15 cellular contexts compared by ENCODE assay signal in the genomic region with DNA sequence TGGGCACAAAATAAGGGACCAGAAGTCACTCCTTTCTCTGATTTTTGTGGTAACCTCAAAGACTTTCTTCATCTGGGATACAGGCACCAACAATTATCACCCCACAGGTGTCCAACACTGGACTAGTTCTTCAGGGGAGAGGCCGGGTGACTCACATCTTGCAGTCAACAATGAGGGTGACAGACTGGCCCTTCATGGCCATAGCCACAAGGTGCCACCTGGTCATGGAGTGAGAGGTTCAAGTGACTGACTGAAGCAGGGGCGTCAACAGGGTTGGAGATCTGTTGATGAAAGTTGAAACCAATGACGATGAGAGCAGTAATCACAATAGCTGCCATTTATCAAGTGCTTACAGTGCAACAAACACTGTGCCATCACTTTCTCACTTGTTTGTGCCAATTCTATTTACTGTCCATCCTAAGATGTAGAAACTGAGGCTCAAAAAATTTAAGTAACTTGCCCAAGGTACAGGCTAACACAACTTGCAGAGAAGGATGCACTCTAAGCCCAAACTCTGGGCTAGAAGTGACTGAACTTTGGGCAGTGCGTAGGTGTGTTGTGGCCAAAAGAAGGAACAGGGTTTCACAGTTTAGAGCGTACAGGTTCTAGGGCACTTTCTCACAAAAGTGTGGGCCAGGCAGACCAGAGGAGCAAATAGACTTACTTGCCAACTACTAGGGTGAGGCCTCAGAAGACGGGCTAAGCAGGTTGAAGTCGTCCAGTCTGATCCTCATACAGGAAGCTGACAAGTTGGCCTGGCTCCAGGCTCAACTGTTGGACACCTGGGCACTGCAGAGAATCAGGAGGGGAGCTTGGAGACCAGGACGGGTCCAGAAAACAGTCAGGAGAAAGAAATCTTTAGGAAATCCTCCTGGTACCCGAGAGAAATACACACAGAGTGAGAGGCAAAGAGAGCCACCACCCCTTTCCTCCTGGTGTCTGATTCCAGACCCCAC. TPM values are rescaled to one million over a fixed set of nuclear protein-coding genes. Genes with fewer than 3 reads are reported as not detected.
"Had no signal": no experiment of that assay in that cellular context is flagged by ENCODE, and none has a peak within 500 bp of the region (broad histone marks: within the 10 kb centered on the region; RNA-seq: fewer than 3 reads in every experiment).

No MANE protein-coding gene starts in this region.

- H3K4me3 ChIP-seq: adrenal gland, dorsolateral prefrontal cortex, gastroesophageal sphincter, heart left ventricle, left lung, tibial nerve had no signal

- ATAC-seq: activated naive CD4-positive, alpha-beta T cell treated with anti-CD3 and anti-CD28 coated beads, Interleukin-2, amount 50 U/mL, for 72 hours; gastroesophageal sphincter; heart left ventricle; left lung; stimulated activated naive CD8-positive, alpha-beta T cell treated with anti-CD3 and anti-CD28 coated beads, Interleukin-15, Interleukin-2, amounts not matched to agents 100 U/mL and 50 U/mL, for 24 hours had no signal

- DNase-seq: activated gamma-delta T cell treated with Interleukin-2 at 50 U/mL for 16 hours; adrenal gland; dorsolateral prefrontal cortex; heart left ventricle; left lung; mammary epithelial cell; stimulated activated naive CD8-positive, alpha-beta T cell treated with anti-CD3 and anti-CD28 coated beads, Interleukin-15, Interleukin-2, amounts not matched to agents 100 U/mL and 50 U/mL, for 24 hours; substantia nigra; T-helper 1 cell; T-helper 9 cell had no signal

- H3K27ac ChIP-seq: adrenal gland, dorsolateral prefrontal cortex, gastroesophageal sphincter, heart left ventricle, left lung, tibial nerve had no signal

- H3K36me3 ChIP-seq: adrenal gland, gastroesophageal sphincter, heart left ventricle, left lung, tibial nerve had no signal

- FAIRE-seq: astrocyte had no signal

- H3K4me1 ChIP-seq: adrenal gland, gastroesophageal sphincter, heart left ventricle, left lung, tibial nerve had no signal

RNA-seq across cellular contexts. Expression of gene HLA-DPA1, which starts 32.7 kb away (rescaled TPM):
- polyA plus RNA-seq: neural cell had no signal
